21 cellular contexts compared by ENCODE assay signal in the genomic region with DNA sequence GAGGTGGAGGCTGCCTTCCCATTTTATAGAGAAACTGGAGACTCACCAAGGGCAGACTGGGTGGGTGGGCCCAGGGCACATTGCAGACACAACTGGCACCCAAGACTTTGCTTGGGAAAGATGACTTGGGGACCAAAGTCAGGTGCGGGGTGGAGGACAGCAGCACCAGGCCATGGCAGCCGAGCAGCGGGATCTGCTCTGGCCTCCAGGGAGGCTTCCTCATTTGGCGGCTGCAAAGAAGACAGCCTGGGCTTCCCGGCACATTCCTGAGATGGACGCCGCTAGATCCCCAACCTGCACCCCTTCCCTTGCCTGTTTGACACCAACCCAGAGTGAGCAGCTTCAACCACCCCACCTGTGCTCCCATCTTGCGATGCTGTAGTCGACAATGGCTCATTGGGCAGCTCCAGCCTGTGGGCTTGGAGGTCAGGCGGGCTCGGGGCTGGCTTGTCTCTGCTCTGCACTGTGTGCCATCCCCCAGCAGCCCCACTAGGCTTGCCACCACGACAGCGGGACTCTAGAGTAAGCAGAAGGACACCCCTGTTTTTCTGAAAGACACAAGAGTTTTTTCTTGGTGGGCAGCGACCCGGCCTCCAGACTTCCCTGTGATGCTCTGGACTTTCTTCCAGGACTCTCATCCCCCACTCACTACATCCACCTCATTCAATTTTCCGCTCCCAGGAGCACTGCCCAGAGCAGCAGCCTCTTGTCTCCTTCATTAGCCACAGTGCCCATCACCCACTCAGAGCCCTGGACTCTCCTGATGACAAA.
A peak's percentile ranks its signal among the peaks of the same experiment; 100 is the strongest.
DNase-seq lines count a peak whose midpoint lies in the region; ATAC-seq and TF ChIP-seq lines count a peak whose summit lies in the region.
"Had no signal": no experiment of that assay in that cellular context is flagged by ENCODE, and none has a peak within 500 bp of the region (broad histone marks: within the 10 kb centered on the region; RNA-seq: fewer than 3 reads in every experiment).

No MANE protein-coding gene starts in this region.

- no peaks in the 10 kb centered on the region for H3K36me3 ChIP-seq in vagina
- H3K36me3 ChIP-seq: Peyer's patch had no signal

- no peak for ATAC-seq in effector memory CD8-positive, alpha-beta T cell (replicated peaks)
- no peak for ATAC-seq in activated T-cell treated with anti-CD3 and anti-CD28 coated beads, Interleukin-2, amount 50 U/mL, for 72 hours (replicated peaks in 1 of 2)
- ATAC-seq in activated T-helper 17 cell treated with anti-CD3 and anti-CD28 coated beads, Interleukin-2, amount 50 U/mL, for 72 hours (replicated peaks) = no peak

- intact Hi-C loops in vagina (cut with DNase I) = no loop called here

- H3K9me3 Mint-ChIP-seq in osteocyte (ENCODE audit: unreplicated experiment) = peaks cover 10% of the 10 kb centered on the region
- no peaks in the 10 kb centered on the region for H3K9me3 Mint-ChIP-seq in effector memory CD8-positive, alpha-beta T cell
- H3K9me3 Mint-ChIP-seq in activated T-cell treated with anti-CD3 and anti-CD28 coated beads, Interleukin-2, amount 50 U/mL, for 72 hours = no peaks in the 10 kb centered on the region
- no peaks in the 10 kb centered on the region for H3K9me3 Mint-ChIP-seq in activated T-helper 17 cell treated with anti-CD3 and anti-CD28 coated beads, Interleukin-2, amount 50 U/mL, for 72 hours

- H3K9me3 ChIP-seq in vagina = no peaks in the 10 kb centered on the region
- H3K9me3 ChIP-seq: Peyer's patch had no signal

- no peak overlapping the region for H3K4me3 Mint-ChIP-seq in osteocyte (ENCODE audit: unreplicated experiment)
- no peak overlapping the region for H3K4me3 Mint-ChIP-seq in effector memory CD8-positive, alpha-beta T cell
- no peak overlapping the region for H3K4me3 Mint-ChIP-seq in activated T-cell treated with anti-CD3 and anti-CD28 coated beads, Interleukin-2, amount 50 U/mL, for 72 hours
- H3K4me3 Mint-ChIP-seq in activated T-helper 17 cell treated with anti-CD3 and anti-CD28 coated beads, Interleukin-2, amount 50 U/mL, for 72 hours = no peak overlapping the region
- H3K4me3 Mint-ChIP-seq: CD14-positive monocyte, HFFc6 had no signal

- H3K36me3 Mint-ChIP-seq in osteocyte (ENCODE audit: unreplicated experiment) = no peaks in the 10 kb centered on the region
- H3K36me3 Mint-ChIP-seq in effector memory CD8-positive, alpha-beta T cell (ENCODE audit: insufficient read depth) = no peaks in the 10 kb centered on the region
- peaks cover 0 to 4% of the 10 kb centered on the region in 2 donors for H3K36me3 Mint-ChIP-seq in activated T-cell treated with anti-CD3 and anti-CD28 coated beads, Interleukin-2, amount 50 U/mL, for 72 hours (ENCODE audit: insufficient read depth in 2 of 2)
- no peaks in the 10 kb centered on the region for H3K36me3 Mint-ChIP-seq in activated T-helper 17 cell treated with anti-CD3 and anti-CD28 coated beads, Interleukin-2, amount 50 U/mL, for 72 hours (ENCODE audit: low read depth)
- H3K36me3 Mint-ChIP-seq: CD14-positive monocyte had no signal

- peak; percentile 33 for DNase-seq in activated CD8-positive, alpha-beta memory T cell treated with anti-CD3 and anti-CD28 coated beads for 24 hours
- no peak for DNase-seq in activated CD8-positive, alpha-beta memory T cell treated with anti-CD3 and anti-CD28 coated beads, Interleukin-2, amount 50 U/mL, for 4 hours
- DNase-seq in coronary artery (ENCODE audit: low spot score) (peak; percentile 45), osteocyte (ENCODE audit: extremely low spot score, unreplicated experiment) (peak; percentile 74), vagina (ENCODE audit: extremely low spot score in 2 of 2) (peak; percentile 74 to 78)
- DNase-seq in effector memory CD8-positive, alpha-beta T cell = no peak
- no peak for DNase-seq in activated T-cell treated with anti-CD3 and anti-CD28 coated beads, Interleukin-2, amount 50 U/mL, for 72 hours
- DNase-seq: AML-193, DMS53, H7, HFFc6, Kasumi-1, NCI-H1417, NCI-H1694 treated with DMSO at 0.1 percent for 48 hours, NCI-H2081 treated with DMSO at 0.1 percent for 48 hours, NCI-H2171 treated with DMSO at 0.1 percent for 48 hours, NCI-H524 treated with DMSO at 0.1 percent for 48 hours, NCI-H82 had no signal

- H3K4me3 ChIP-seq in coronary artery (no peak overlapping the region), vagina (no peak overlapping the region)
- H3K4me3 ChIP-seq: Peyer's patch had no signal

- H3K4me1 ChIP-seq in vagina = no peaks in the 10 kb centered on the region
- H3K4me1 ChIP-seq: Peyer's patch had no signal

- peaks cover 5% of the 10 kb centered on the region for H3K27me3 Mint-ChIP-seq in osteocyte (ENCODE audit: unreplicated experiment)
- peaks cover 43 to 55% of the 10 kb centered on the region in 2 donors for H3K27me3 Mint-ChIP-seq in effector memory CD8-positive, alpha-beta T cell
- peaks cover 8% of the 10 kb centered on the region for H3K27me3 Mint-ChIP-seq in activated T-cell treated with anti-CD3 and anti-CD28 coated beads, Interleukin-2, amount 50 U/mL, for 72 hours (ENCODE audit: low read depth)
- peaks cover 10% of the 10 kb centered on the region for H3K27me3 Mint-ChIP-seq in activated T-helper 17 cell treated with anti-CD3 and anti-CD28 coated beads, Interleukin-2, amount 50 U/mL, for 72 hours

- no peaks in the 10 kb centered on the region for H3K4me1 Mint-ChIP-seq in osteocyte (ENCODE audit: unreplicated experiment)
- no peaks in the 10 kb centered on the region for H3K4me1 Mint-ChIP-seq in effector memory CD8-positive, alpha-beta T cell (ENCODE audit: low read depth in 2 of 2)
- no peaks in the 10 kb centered on the region for H3K4me1 Mint-ChIP-seq in activated T-cell treated with anti-CD3 and anti-CD28 coated beads, Interleukin-2, amount 50 U/mL, for 72 hours (ENCODE audit: low read depth)
- H3K4me1 Mint-ChIP-seq in activated T-helper 17 cell treated with anti-CD3 and anti-CD28 coated beads, Interleukin-2, amount 50 U/mL, for 72 hours = no peaks in the 10 kb centered on the region

- TF ChIP-seq POLR2A in vagina (IDR thresholded peaks at IDR 0.05) = no peak

- no peaks in the 10 kb centered on the region for H3K27me3 ChIP-seq in vagina
- H3K27me3 ChIP-seq: Peyer's patch had no signal

- TF ChIP-seq CTCF in coronary artery (IDR thresholded peaks at IDR 0.05) (no peak), osteocyte (IDR thresholded peaks at IDR 0.05) (no peak), vagina (IDR thresholded peaks at IDR 0.05) (no peak)

- H3K27ac ChIP-seq in coronary artery = no peak overlapping the region
- no peak overlapping the region for H3K27ac ChIP-seq in vagina
- H3K27ac ChIP-seq: Peyer's patch had no signal

- H3K27ac Mint-ChIP-seq in osteocyte (ENCODE audit: unreplicated experiment) = no peak overlapping the region
- H3K27ac Mint-ChIP-seq in effector memory CD8-positive, alpha-beta T cell = no peak overlapping the region
- no peak overlapping the region for H3K27ac Mint-ChIP-seq in activated T-cell treated with anti-CD3 and anti-CD28 coated beads, Interleukin-2, amount 50 U/mL, for 72 hours
- no peak overlapping the region for H3K27ac Mint-ChIP-seq in activated T-helper 17 cell treated with anti-CD3 and anti-CD28 coated beads, Interleukin-2, amount 50 U/mL, for 72 hours
- H3K27ac Mint-ChIP-seq: CD14-positive monocyte, HFFc6 had no signal

Comparison
In these comparisons a context has a peak if more than half of its experiments do, and no peak if none do; other contexts are left out.
1. DNase-seq: peak in activated CD8-positive, alpha-beta memory T cell treated with anti-CD3 and anti-CD28 coated beads for 24 hours (single experiment), coronary artery (single experiment), osteocyte (single experiment) and vagina (2 of 2); none in activated CD8-positive, alpha-beta memory T cell treated with anti-CD3 and anti-CD28 coated beads, Interleukin-2, amount 50 U/mL, for 4 hours (single experiment), effector memory CD8-positive, alpha-beta T cell (0 of 3) and activated T-cell treated with anti-CD3 and anti-CD28 coated beads, Interleukin-2, amount 50 U/mL, for 72 hours (0 of 2).